In genomic region chr2:70089946-70090523, GRCh38 we compare ENCODE assay signal across 8 cellular contexts. TPM values are rescaled to one million over a fixed set of nuclear protein-coding genes. Genes with fewer than 3 reads are reported as not detected.
DNase-seq lines count a peak whose midpoint lies in the region; ATAC-seq and TF ChIP-seq lines count a peak whose summit lies in the region.

No MANE protein-coding gene starts in this region.

- H3K4me1 ChIP-seq in adrenal gland (replicated peaks in 1 of 2), result peaks cover 22 to 29% of the 10 kb centered on the region in 2 donors
- peaks cover 11 to 16% of the 10 kb centered on the region in 2 donors for H3K4me1 ChIP-seq in lung (ENCODE audit: control insufficient read depth in 2 of 2, insufficient read depth in 2 of 2, low read length in 2 of 2)
- peaks cover 37 to 48% (median 40%) of the 10 kb centered on the region in 4 donors for H3K4me1 ChIP-seq in upper lobe of left lung

- H3K27me3 ChIP-seq in adrenal gland (no peaks in the 10 kb centered on the region), lung (ENCODE audit: control insufficient read depth, insufficient read depth) (no peaks in the 10 kb centered on the region), upper lobe of left lung (no peaks in the 10 kb centered on the region)

- CTCF ChIA-PET in activated naive CD4-positive, alpha-beta T cell treated with anti-CD3 and anti-CD28 coated beads, Interleukin-2, amount 10 ng/mL, durations not matched to agents 7 days and 5 days (lab: Charles Lee), result interaction anchor here (3.0 kb wide), 1 partner anchor 52 kb away, joined by 10 read pairs; no protein-coding TSS in a partner anchor

- TF ChIP-seq CTCF in adrenal gland (IDR thresholded peaks at IDR 0.05), result no peak
- TF ChIP-seq CTCF in lung (IDR thresholded peaks at IDR 0.05; ENCODE audit: control extremely low read depth, extremely low read depth), result no peak
- no peak for TF ChIP-seq CTCF in upper lobe of left lung (IDR thresholded peaks at IDR 0.05)

- intact Hi-C loops in adrenal gland (cut with DNase I), result loop anchor here (5.0 kb wide), 1 partner anchor 52 kb away; no protein-coding TSS in a partner anchor

- H3K4me3 ChIP-seq in adrenal gland (peak overlapping the region in 2 of 4 donors; percentile 69 to 91), lung (no peak overlapping the region), upper lobe of left lung (peak overlapping the region in 3 of 4 donors; percentile 58 to 90 (median 85))

- peaks cover 61% of the 10 kb centered on the region for H3K4me1 Mint-ChIP-seq in activated naive CD4-positive, alpha-beta T cell treated with anti-CD3 and anti-CD28 coated beads, Interleukin-2, amount 10 ng/mL, durations not matched to agents 7 days and 5 days

- peaks cover 56% of the 10 kb centered on the region for H3K36me3 Mint-ChIP-seq in activated naive CD4-positive, alpha-beta T cell treated with anti-CD3 and anti-CD28 coated beads, Interleukin-2, amount 10 ng/mL, durations not matched to agents 7 days and 5 days

- ATAC-seq in lung (ENCODE audit: insufficient read depth, low FRiP score), result no peak
- no peak for ATAC-seq in upper lobe of left lung (ENCODE audit: low FRiP score in 2 of 2)
- no peak for ATAC-seq in GM19397 (IDR thresholded peaks at IDR 0.05; ENCODE audit: unreplicated experiment)

- no peak for DNase-seq in activated naive CD4-positive, alpha-beta T cell treated with anti-CD3 and anti-CD28 coated beads, Interleukin-2, amount 10 ng/mL, durations not matched to agents 7 days and 5 days
- no peak for DNase-seq in activated naive CD4-positive, alpha-beta T cell treated with Interleukin-2 at 50 U/mL for 16 hours
- no peak for DNase-seq in adrenal gland
- no peak for DNase-seq in lung (ENCODE audit: low spot score)
- DNase-seq in upper lobe of left lung, result no peak
- no peak for DNase-seq in NCI-H1105 treated with DMSO at 0.1 percent for 48 hours (lab: John Stamatoyannopoulos, UW)
- no peak for DNase-seq in HuH-7.5 (ENCODE audit: low spot score)

- peak in 1 of 2 donors; percentile 2 for TF ChIP-seq POLR2A in adrenal gland (IDR thresholded peaks at IDR 0.05)
- TF ChIP-seq POLR2A in upper lobe of left lung (IDR thresholded peaks at IDR 0.05), result no peak

- H3K9me3 ChIP-seq in adrenal gland (replicated peaks in 1 of 3) (no peaks in the 10 kb centered on the region), lung (ENCODE audit: control insufficient read depth in 2 of 2, insufficient read depth in 1 of 2, low read length in 1 of 2) (no peaks in the 10 kb centered on the region), upper lobe of left lung (no peaks in the 10 kb centered on the region)

- H3K27ac ChIP-seq in adrenal gland (peak overlapping the region in 4 of 5 donors; percentile 99 to 100 (median 100)), lung (ENCODE audit: low read depth in 1 of 2, low read length in 1 of 2) (peak overlapping the region; percentile 51 to 75), upper lobe of left lung (peak overlapping the region; percentile 97 to 100 (median 100))

- peak overlapping the region; percentile 100 for H3K27ac Mint-ChIP-seq in activated naive CD4-positive, alpha-beta T cell treated with anti-CD3 and anti-CD28 coated beads, Interleukin-2, amount 10 ng/mL, durations not matched to agents 7 days and 5 days

- peaks cover 4% of the 10 kb centered on the region for H3K27me3 Mint-ChIP-seq in activated naive CD4-positive, alpha-beta T cell treated with anti-CD3 and anti-CD28 coated beads, Interleukin-2, amount 10 ng/mL, durations not matched to agents 7 days and 5 days

- H3K4me3 Mint-ChIP-seq in activated naive CD4-positive, alpha-beta T cell treated with anti-CD3 and anti-CD28 coated beads, Interleukin-2, amount 10 ng/mL, durations not matched to agents 7 days and 5 days, result peak overlapping the region; percentile 98

- H3K36me3 ChIP-seq in adrenal gland (replicated peaks in 1 of 2) (no peaks in the 10 kb centered on the region), lung (ENCODE audit: control insufficient read depth in 2 of 2, insufficient read depth in 2 of 2, low read length in 2 of 2) (peaks cover 0 to 9% of the 10 kb centered on the region in 2 donors), upper lobe of left lung (peaks cover 0 to 25% (median 0%) of the 10 kb centered on the region in 4 donors)

- no peak for TF ChIP-seq EP300 in upper lobe of left lung (IDR thresholded peaks at IDR 0.05)

- WGBS in adrenal gland, 4 donors, result 39 to 48% (median 41%) methylated on average over 6 of the region's 6 CpGs
- WGBS in lung, 2 donors, result 46 to 51% methylated on average over 6 of the region's 6 CpGs
- WGBS in upper lobe of left lung, 2 donors, result 60% methylated on average over 6 of the region's 6 CpGs

- H3K9me3 Mint-ChIP-seq in activated naive CD4-positive, alpha-beta T cell treated with anti-CD3 and anti-CD28 coated beads, Interleukin-2, amount 10 ng/mL, durations not matched to agents 7 days and 5 days, result no peaks in the 10 kb centered on the region

RNA-seq across cellular contexts. Expression of gene PCBP1, which starts 2.8 kb away (rescaled TPM):
- 100 to 1,000 TPM; 142 to 511 (median 317) TPM for total RNA-seq in adrenal gland
- 100 to 1,000 TPM; 269 to 405 (median 350) TPM for polyA plus RNA-seq in adrenal gland
- total RNA-seq in lung, result 100 to 1,000 TPM; 134 to 326 TPM
- 100 to 1,000 TPM; 268 to 453 TPM for polyA plus RNA-seq in lung
- 100 to 1,000 TPM; 126 to 384 (median 236) TPM for total RNA-seq in upper lobe of left lung
